ENCODE assay signal across 13 cellular contexts in the genomic region with DNA sequence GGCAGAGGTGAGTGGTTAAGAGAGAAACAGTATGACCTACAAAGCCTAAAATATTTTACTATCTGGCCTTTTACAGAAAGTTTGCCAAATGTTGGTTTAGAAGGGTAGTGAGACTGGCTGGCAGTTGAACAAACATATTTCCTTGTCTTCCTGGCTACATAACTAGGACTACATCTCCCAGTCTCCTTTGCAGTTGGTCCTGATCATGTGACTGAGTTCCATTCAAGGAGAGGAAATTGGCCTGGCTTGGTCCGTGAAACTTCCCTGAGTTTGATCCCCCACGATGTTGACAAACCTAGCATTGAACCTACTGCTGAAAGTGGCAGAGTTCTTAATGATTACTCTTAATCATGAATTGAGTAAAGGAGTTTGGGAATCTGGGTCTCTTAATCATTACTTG.
A peak's percentile ranks its signal among the peaks of the same experiment; 100 is the strongest.
DNase-seq lines count a peak whose midpoint lies in the region; ATAC-seq and TF ChIP-seq lines count a peak whose summit lies in the region.
"Had no signal": no experiment of that assay in that cellular context is flagged by ENCODE, and none has a peak within 500 bp of the region (broad histone marks: within the 10 kb centered on the region; RNA-seq: fewer than 3 reads in every experiment).

No MANE protein-coding gene starts in this region.

- H3K27ac Mint-ChIP-seq in Calu3 (ENCODE audit: unreplicated experiment) = no peak overlapping the region
- no peak overlapping the region for H3K27ac Mint-ChIP-seq in activated CD4-positive, alpha-beta T cell treated with anti-CD3 and anti-CD28 coated beads, Interleukin-2, amount 10 ng/mL, durations not matched to agents 7 days and 5 days
- H3K27ac Mint-ChIP-seq in T-helper 2 cell treated with Interferon-gamma antibody and Interleukin-4, amounts not matched to agents 5 μg/mL and 100 μg/mL, for 36 hours = no peak overlapping the region
- H3K27ac Mint-ChIP-seq: activated T-cell treated with anti-CD3 and anti-CD28 coated beads, Interleukin-2, amount 50 U/mL, for 72 hours had no signal

- no peak overlapping the region for H3K4me3 Mint-ChIP-seq in Calu3 (ENCODE audit: low read depth, unreplicated experiment)
- H3K4me3 Mint-ChIP-seq in activated CD4-positive, alpha-beta T cell treated with anti-CD3 and anti-CD28 coated beads, Interleukin-2, amount 10 ng/mL, durations not matched to agents 7 days and 5 days = no peak overlapping the region
- no peak overlapping the region for H3K4me3 Mint-ChIP-seq in T-helper 2 cell treated with Interferon-gamma antibody and Interleukin-4, amounts not matched to agents 5 μg/mL and 100 μg/mL, for 36 hours
- H3K4me3 Mint-ChIP-seq: activated T-cell treated with anti-CD3 and anti-CD28 coated beads, Interleukin-2, amount 50 U/mL, for 72 hours had no signal

- intact Hi-C loops in Calu3 (cut with micrococcal nuclease; ENCODE audit: unreplicated experiment) (no loop called here), mucosa of descending colon (cut with DNase I, micrococcal nuclease) (no loop called here)

- no peaks in the 10 kb centered on the region for H3K36me3 ChIP-seq in mucosa of descending colon (ENCODE audit: low read depth)

- POLR2A ChIA-PET in activated CD4-positive, alpha-beta T cell treated with anti-CD3 and anti-CD28 coated beads, Interleukin-2, amount 10 ng/mL, durations not matched to agents 7 days and 5 days (lab: Charles Lee) = no interaction called here

- ATAC-seq in mucosa of descending colon = peak; percentile 56
- ATAC-seq: activated T-cell treated with anti-CD3 and anti-CD28 coated beads, Interleukin-2, amount 50 U/mL, for 72 hours had no signal

- CTCF ChIA-PET in Calu3 (lab: Charles Lee) = no interaction called here
- CTCF ChIA-PET in activated CD4-positive, alpha-beta T cell treated with anti-CD3 and anti-CD28 coated beads, Interleukin-2, amount 10 ng/mL, durations not matched to agents 7 days and 5 days (lab: Charles Lee) = no interaction called here

- no peaks in the 10 kb centered on the region for H3K4me1 ChIP-seq in mucosa of descending colon (ENCODE audit: low read depth)

- H3K9me3 Mint-ChIP-seq in Calu3 (ENCODE audit: low read depth, unreplicated experiment) = no peaks in the 10 kb centered on the region
- H3K9me3 Mint-ChIP-seq in activated CD4-positive, alpha-beta T cell treated with anti-CD3 and anti-CD28 coated beads, Interleukin-2, amount 10 ng/mL, durations not matched to agents 7 days and 5 days = no peaks in the 10 kb centered on the region
- H3K9me3 Mint-ChIP-seq in T-helper 2 cell treated with Interferon-gamma antibody and Interleukin-4, amounts not matched to agents 5 μg/mL and 100 μg/mL, for 36 hours = no peaks in the 10 kb centered on the region
- H3K9me3 Mint-ChIP-seq: activated T-cell treated with anti-CD3 and anti-CD28 coated beads, Interleukin-2, amount 50 U/mL, for 72 hours had no signal

- H3K9me3 ChIP-seq in mucosa of descending colon = no peaks in the 10 kb centered on the region

- H3K36me3 Mint-ChIP-seq in Calu3 (ENCODE audit: insufficient read depth, unreplicated experiment) = no peaks in the 10 kb centered on the region
- H3K36me3 Mint-ChIP-seq in activated CD4-positive, alpha-beta T cell treated with anti-CD3 and anti-CD28 coated beads, Interleukin-2, amount 10 ng/mL, durations not matched to agents 7 days and 5 days (ENCODE audit: low read depth) = no peaks in the 10 kb centered on the region
- H3K36me3 Mint-ChIP-seq in T-helper 2 cell treated with Interferon-gamma antibody and Interleukin-4, amounts not matched to agents 5 μg/mL and 100 μg/mL, for 36 hours (ENCODE audit: low read depth) = no peaks in the 10 kb centered on the region

- no TSS peak for BruUV-seq in Calu3 (replicated peaks; lab: Mats Ljungman, UMichigan)

- no peaks in the 10 kb centered on the region for H3K4me1 Mint-ChIP-seq in Calu3 (ENCODE audit: low read depth, unreplicated experiment)
- H3K4me1 Mint-ChIP-seq in activated CD4-positive, alpha-beta T cell treated with anti-CD3 and anti-CD28 coated beads, Interleukin-2, amount 10 ng/mL, durations not matched to agents 7 days and 5 days = no peaks in the 10 kb centered on the region
- H3K4me1 Mint-ChIP-seq in T-helper 2 cell treated with Interferon-gamma antibody and Interleukin-4, amounts not matched to agents 5 μg/mL and 100 μg/mL, for 36 hours (ENCODE audit: low read depth) = no peaks in the 10 kb centered on the region

- no peak overlapping the region for H3K4me3 ChIP-seq in choroid plexus epithelial cell (ENCODE audit: low read depth, low read length)
- H3K4me3 ChIP-seq in mucosa of descending colon = no peak overlapping the region
- H3K4me3 ChIP-seq: SK-N-MC had no signal

- peaks cover 39% of the 10 kb centered on the region for H3K27me3 Mint-ChIP-seq in Calu3 (ENCODE audit: unreplicated experiment)
- H3K27me3 Mint-ChIP-seq in activated CD4-positive, alpha-beta T cell treated with anti-CD3 and anti-CD28 coated beads, Interleukin-2, amount 10 ng/mL, durations not matched to agents 7 days and 5 days = peaks cover 6% of the 10 kb centered on the region
- H3K27me3 Mint-ChIP-seq in T-helper 2 cell treated with Interferon-gamma antibody and Interleukin-4, amounts not matched to agents 5 μg/mL and 100 μg/mL, for 36 hours (ENCODE audit: low read depth) = peaks cover 5% of the 10 kb centered on the region

- no peak for TF ChIP-seq CTCF in Calu3 (IDR thresholded peaks at IDR 0.05; ENCODE audit: unreplicated experiment)
- TF ChIP-seq CTCF in choroid plexus epithelial cell (conservative IDR thresholded peaks at IDR 0.05; ENCODE audit: low read depth, low read length) = no peak
- TF ChIP-seq CTCF in mucosa of descending colon (IDR thresholded peaks at IDR 0.05) = no peak

- peak; percentile 26 for DNase-seq in Calu3
- DNase-seq in NCI-H460 (ENCODE audit: extremely low read depth, low read depth) = peak; percentile 5
- DNase-seq in choroid plexus epithelial cell (ENCODE audit: low read depth) = peak; percentile 16
- DNase-seq in mucosa of descending colon = peak in 1 of 3 donors; percentile 27
- no peak for DNase-seq in activated CD4-positive, alpha-beta T cell treated with anti-CD3 and anti-CD28 coated beads, Interleukin-2, amount 10 ng/mL, durations not matched to agents 7 days and 5 days
- DNase-seq in putamen (ENCODE audit: low spot score) = no peak
- DNase-seq in T-helper 2 cell treated with Interferon-gamma antibody and Interleukin-4, amounts not matched to agents 5 μg/mL and 100 μg/mL, for 36 hours (ENCODE audit: low spot score) = no peak
- DNase-seq in NCI-H524 treated with DMSO at 0.1 percent for 48 hours (lab: John Stamatoyannopoulos, UW) = no peak
- DNase-seq: activated CD4-positive, CD25-positive, alpha-beta regulatory T cell treated with anti-CD3 and anti-CD28 coated beads, Interleukin-2, amount 50 U/mL, for 72 hours; activated T-cell treated with anti-CD3 and anti-CD28 coated beads, Interleukin-2, amount 50 U/mL, for 72 hours; aorta; NCI-H1092 treated with DMSO at 0.1 percent for 48 hours had no signal

Comparison
In these comparisons a context has a peak if more than half of its experiments do, and no peak if none do; other contexts are left out.
1. DNase-seq: peak in Calu3 (single experiment), NCI-H460 (single experiment) and choroid plexus epithelial cell (single experiment); none in activated CD4-positive, alpha-beta T cell treated with anti-CD3 and anti-CD28 coated beads, Interleukin-2, amount 10 ng/mL, durations not matched to agents 7 days and 5 days (single experiment), putamen (single experiment), T-helper 2 cell treated with Interferon-gamma antibody and Interleukin-4, amounts not matched to agents 5 μg/mL and 100 μg/mL, for 36 hours (single experiment) and NCI-H524 treated with DMSO at 0.1 percent for 48 hours (single experiment).